Comparison of ENCODE assay signal across 1 cellular context in genomic region chr5:152572812-152573211, GRCh38.
"Had no signal": no experiment of that assay in that cellular context is flagged by ENCODE, and none has a peak within 500 bp of the region (broad histone marks: within the 10 kb centered on the region; RNA-seq: fewer than 3 reads in every experiment).

No MANE protein-coding gene starts in this region.

- H3K9me3 ChIP-seq: MG63 had no signal

- H3K36me3 ChIP-seq: MG63 had no signal

- H3K4me3 ChIP-seq: MG63 had no signal
